ENCODE assay signal across 15 cellular contexts in the genomic region with DNA sequence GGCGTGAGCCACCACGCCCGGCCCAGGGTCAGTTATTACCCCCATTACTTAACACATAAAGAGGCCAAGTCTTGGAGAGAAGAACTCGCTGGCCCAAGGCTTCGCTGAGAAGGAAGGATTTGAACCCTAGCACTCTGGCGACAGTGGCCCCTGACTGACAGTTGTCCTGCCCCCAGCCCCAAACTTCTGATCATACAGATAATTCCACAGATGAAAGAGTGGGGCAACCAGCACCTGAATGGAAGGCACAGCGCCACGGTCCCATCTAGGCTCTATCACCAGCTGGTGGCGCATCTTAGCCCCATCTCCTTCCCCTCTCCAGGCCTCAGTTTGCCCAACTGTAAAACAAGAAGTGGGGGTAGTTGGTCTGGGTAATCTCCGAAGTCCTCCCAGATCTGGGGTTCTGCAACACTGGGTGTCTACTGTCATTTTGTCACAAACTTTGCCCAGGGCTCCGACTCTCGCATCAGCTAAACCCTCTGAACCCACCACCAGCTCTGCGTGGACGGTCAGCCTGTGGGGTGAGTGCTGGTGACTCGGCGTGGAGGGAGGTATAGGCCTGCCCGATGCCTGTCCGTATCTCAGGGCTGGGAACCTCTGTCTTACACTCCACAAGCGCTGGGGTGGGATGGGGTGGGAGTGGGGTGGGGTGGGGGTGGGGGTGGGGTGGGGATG.
DNase-seq lines count a peak whose midpoint lies in the region; ATAC-seq and TF ChIP-seq lines count a peak whose summit lies in the region.
"Had no signal": no experiment of that assay in that cellular context is flagged by ENCODE, and none has a peak within 500 bp of the region (broad histone marks: within the 10 kb centered on the region; RNA-seq: fewer than 3 reads in every experiment).

No MANE protein-coding gene starts in this region.

- no peak overlapping the region for H3K4me3 Mint-ChIP-seq in activated T-cell treated with anti-CD3 and anti-CD28 coated beads, Interleukin-2, amount 50 U/mL, for 24 hours
- H3K4me3 Mint-ChIP-seq in effector memory CD8-positive, alpha-beta T cell, result peak overlapping the region in 1 of 2 donors; percentile 5
- peak overlapping the region in 4 of 10 donors; percentile 28 to 83 (median 57) for H3K4me3 Mint-ChIP-seq in naive thymus-derived CD8-positive, alpha-beta T cell
- no peak overlapping the region for H3K4me3 Mint-ChIP-seq in activated CD8-positive, alpha-beta T cell treated with anti-CD3 and anti-CD28 coated beads for 36 hours

- peaks cover 5% of the 10 kb centered on the region; the same call in 1 of the 2 replicates for H3F3A ChIP-seq in MM.1S (ENCODE audit: insufficient read depth, low read length)

- H3K79me2 ChIP-seq in MM.1S (ENCODE audit: low read length), result no peaks in the 10 kb centered on the region

- H2AFZ ChIP-seq in MM.1S (ENCODE audit: low read length), result no peak overlapping the region

- TF ChIP-seq CTCF in thoracic aorta (IDR thresholded peaks at IDR 0.05), result no peak
- TF ChIP-seq CTCF in MM.1S (IDR thresholded peaks at IDR 0.05; ENCODE audit: low read length), result no peak
- TF ChIP-seq CTCF in activated CD8-positive, alpha-beta T cell treated with anti-CD3 and anti-CD28 coated beads for 36 hours (IDR thresholded peaks at IDR 0.05), result no peak

- no peaks in the 10 kb centered on the region for H3K9me3 ChIP-seq in thoracic aorta
- no peaks in the 10 kb centered on the region for H3K9me3 ChIP-seq in MM.1S (replicated peaks; ENCODE audit: insufficient read depth, low read length)
- H3K9me3 ChIP-seq: HAP-1, upper lobe of right lung had no signal

- no peaks in the 10 kb centered on the region for H3K27me3 Mint-ChIP-seq in activated T-cell treated with anti-CD3 and anti-CD28 coated beads, Interleukin-2, amount 50 U/mL, for 24 hours
- peaks cover under 1 to 8% of the 10 kb centered on the region in 2 donors for H3K27me3 Mint-ChIP-seq in effector memory CD8-positive, alpha-beta T cell
- H3K27me3 Mint-ChIP-seq in naive thymus-derived CD8-positive, alpha-beta T cell, result peaks cover 0 to 3% (median 0%) of the 10 kb centered on the region in 5 donors
- no peaks in the 10 kb centered on the region for H3K27me3 Mint-ChIP-seq in activated CD8-positive, alpha-beta T cell treated with anti-CD3 and anti-CD28 coated beads for 36 hours

- H3K27ac Mint-ChIP-seq in activated T-cell treated with anti-CD3 and anti-CD28 coated beads, Interleukin-2, amount 50 U/mL, for 24 hours, result peak overlapping the region; percentile 37
- H3K27ac Mint-ChIP-seq in effector memory CD8-positive, alpha-beta T cell, result peak overlapping the region; percentile 88 to 95
- peak overlapping the region; percentile 48 to 99 (median 93) for H3K27ac Mint-ChIP-seq in naive thymus-derived CD8-positive, alpha-beta T cell
- no peak overlapping the region for H3K27ac Mint-ChIP-seq in activated CD8-positive, alpha-beta T cell treated with anti-CD3 and anti-CD28 coated beads for 36 hours

- H3K27me3 ChIP-seq in thoracic aorta (replicated peaks; ENCODE audit: insufficient read depth) (no peaks in the 10 kb centered on the region), MM.1S (replicated peaks; ENCODE audit: insufficient read depth, low read length) (no peaks in the 10 kb centered on the region)
- H3K27me3 ChIP-seq: upper lobe of right lung had no signal

- H4K20me1 ChIP-seq in MM.1S (ENCODE audit: insufficient read depth, low read length), result no peaks in the 10 kb centered on the region

- H3K4me3 ChIP-seq in thoracic aorta, result no peak overlapping the region
- no peak overlapping the region for H3K4me3 ChIP-seq in MM.1S (ENCODE audit: low read length)
- H3K4me3 ChIP-seq: GM12878, HAP-1, upper lobe of right lung had no signal

- no peak for ATAC-seq in effector memory CD8-positive, alpha-beta T cell (replicated peaks)
- no peak for ATAC-seq in naive thymus-derived CD8-positive, alpha-beta T cell
- no peak for ATAC-seq in thoracic aorta (ENCODE audit: insufficient number of reproducible peaks, low FRiP score, low read depth)
- no peak for ATAC-seq in activated CD8-positive, alpha-beta T cell treated with anti-CD3 and anti-CD28 coated beads for 36 hours
- ATAC-seq: GM12878, upper lobe of right lung had no signal

- H3K9me3 Mint-ChIP-seq in activated T-cell treated with anti-CD3 and anti-CD28 coated beads, Interleukin-2, amount 50 U/mL, for 24 hours, result peaks cover 9% of the 10 kb centered on the region
- H3K9me3 Mint-ChIP-seq in effector memory CD8-positive, alpha-beta T cell, result peaks cover 5 to 11% of the 10 kb centered on the region in 2 donors
- peaks cover 0 to 14% (median 4%) of the 10 kb centered on the region in 9 donors for H3K9me3 Mint-ChIP-seq in naive thymus-derived CD8-positive, alpha-beta T cell
- H3K9me3 Mint-ChIP-seq in activated CD8-positive, alpha-beta T cell treated with anti-CD3 and anti-CD28 coated beads for 36 hours, result peaks cover 8% of the 10 kb centered on the region

- CTCF ChIA-PET in activated CD8-positive, alpha-beta T cell treated with anti-CD3 and anti-CD28 coated beads for 36 hours (lab: Charles Lee), result interaction anchor here (0.9 kb wide), 1 partner anchor 238 kb away, joined by 4 read pairs; no protein-coding TSS in a partner anchor

- H3K4me1 ChIP-seq in thoracic aorta (ENCODE audit: control insufficient read depth in 1 of 2, low read depth in 2 of 2) (peaks cover 25 to 46% of the 10 kb centered on the region in 2 donors), MM.1S (ENCODE audit: low read length) (peaks cover 35% of the 10 kb centered on the region)

- H3K9me2 ChIP-seq in MM.1S (replicated peaks; ENCODE audit: insufficient read depth, low read length), result no peaks in the 10 kb centered on the region

- intact Hi-C loops in activated CD8-positive, alpha-beta T cell treated with anti-CD3 and anti-CD28 coated beads for 36 hours (cut with micrococcal nuclease), result no loop called here

- peaks cover 2% of the 10 kb centered on the region for H3K36me3 Mint-ChIP-seq in activated T-cell treated with anti-CD3 and anti-CD28 coated beads, Interleukin-2, amount 50 U/mL, for 24 hours (ENCODE audit: low read depth)
- H3K36me3 Mint-ChIP-seq in effector memory CD8-positive, alpha-beta T cell (ENCODE audit: insufficient read depth), result peaks cover 70% of the 10 kb centered on the region
- peaks cover 0 to 8% (median 0%) of the 10 kb centered on the region in 3 donors for H3K36me3 Mint-ChIP-seq in naive thymus-derived CD8-positive, alpha-beta T cell
- H3K36me3 Mint-ChIP-seq in activated CD8-positive, alpha-beta T cell treated with anti-CD3 and anti-CD28 coated beads for 36 hours (ENCODE audit: low read depth), result peaks cover 3% of the 10 kb centered on the region

- no peak for DNase-seq in activated T-cell treated with anti-CD3 and anti-CD28 coated beads, Interleukin-2, amount 50 U/mL, for 24 hours
- DNase-seq in activated T-cell treated with anti-CD3 and anti-CD28 coated beads for 4 hours (no peak), thoracic aorta (ENCODE audit: low spot score) (no peak), MM.1S (no peak)
- no peak for DNase-seq in effector memory CD8-positive, alpha-beta T cell
- DNase-seq in naive thymus-derived CD8-positive, alpha-beta T cell, result no peak
- DNase-seq in stimulated activated CD4-positive, alpha-beta T cell treated with anti-CD3 and anti-CD28 coated beads, Interleukin-12 subunit alpha, Interleukin-12 subunit beta, amount 100 ng/mL, for 4 hours, result no peak
- DNase-seq in activated CD8-positive, alpha-beta T cell treated with anti-CD3 and anti-CD28 coated beads for 36 hours, result no peak
- DNase-seq: activated CD4-positive, alpha-beta T cell treated with anti-CD3 and anti-CD28 coated beads for 1 hour; dermis blood vessel endothelial cell; DMS79; NCI-H187; upper lobe of right lung had no signal

- POLR2A ChIA-PET in naive thymus-derived CD8-positive, alpha-beta T cell (lab: Charles Lee), result interaction anchor here (0.7 to 5.2 kb wide), 3 partner anchors 14 to 29 kb away, joined by 3 to 37 read pairs (median 5); no protein-coding TSS in a partner anchor
- POLR2A ChIA-PET in activated CD8-positive, alpha-beta T cell treated with anti-CD3 and anti-CD28 coated beads for 36 hours (lab: Charles Lee), result no interaction called here

- H3K36me3 ChIP-seq in thoracic aorta (no peaks in the 10 kb centered on the region), MM.1S (replicated peaks; ENCODE audit: insufficient read depth, low read length) (no peaks in the 10 kb centered on the region)
- H3K36me3 ChIP-seq: HAP-1, upper lobe of right lung had no signal

- H3K4me2 ChIP-seq in MM.1S (ENCODE audit: low read depth, low read length), result no peak overlapping the region

- H3K4me1 Mint-ChIP-seq in activated T-cell treated with anti-CD3 and anti-CD28 coated beads, Interleukin-2, amount 50 U/mL, for 24 hours (ENCODE audit: low read depth), result peaks cover 32% of the 10 kb centered on the region
- H3K4me1 Mint-ChIP-seq in effector memory CD8-positive, alpha-beta T cell (ENCODE audit: low read depth in 2 of 2), result peaks cover 13 to 25% of the 10 kb centered on the region in 2 donors
- peaks cover 12 to 53% (median 38%) of the 10 kb centered on the region in 4 donors for H3K4me1 Mint-ChIP-seq in naive thymus-derived CD8-positive, alpha-beta T cell
- H3K4me1 Mint-ChIP-seq in activated CD8-positive, alpha-beta T cell treated with anti-CD3 and anti-CD28 coated beads for 36 hours (ENCODE audit: low read depth), result peaks cover 18% of the 10 kb centered on the region

- H3K27ac ChIP-seq in thoracic aorta (peak overlapping the region; percentile 68 to 75), MM.1S (ENCODE audit: low read length) (no peak overlapping the region)

- no peak overlapping the region for H3K9ac ChIP-seq in MM.1S (ENCODE audit: low read length)
